In the genomic region with DNA sequence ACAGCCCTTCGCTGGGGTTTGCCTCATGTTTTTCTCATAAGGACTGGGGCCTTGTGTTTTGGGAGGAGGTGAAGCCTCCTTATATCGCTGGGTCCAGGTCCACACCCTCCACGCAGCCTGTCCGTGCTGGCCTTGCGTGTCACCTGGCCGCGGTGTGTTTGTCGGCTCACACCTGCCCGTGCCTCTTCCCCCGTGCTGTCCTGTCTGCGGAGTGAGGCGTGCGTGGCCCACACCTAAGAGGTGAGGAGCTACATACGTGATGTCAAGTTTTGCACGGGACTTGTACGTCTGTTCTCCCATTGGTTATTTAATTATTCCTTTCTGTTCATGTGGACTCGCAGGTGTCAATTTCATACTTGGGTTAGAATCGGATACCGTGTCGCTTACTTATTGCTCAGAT, we compare ENCODE assay signal across 18 cellular contexts. TPM values are rescaled to one million over a fixed set of nuclear protein-coding genes. Genes with fewer than 3 reads are reported as not detected.
DNase-seq lines count a peak whose midpoint lies in the region; ATAC-seq, FAIRE-seq and TF ChIP-seq lines count a peak whose summit lies in the region.
"Had no signal": no experiment of that assay in that cellular context is flagged by ENCODE, and none has a peak within 500 bp of the region (broad histone marks: within the 10 kb centered on the region; RNA-seq: fewer than 3 reads in every experiment).

No MANE protein-coding gene starts in this region.

- FAIRE-seq in bronchial epithelial cell (lab: Jason Lieb, UNC): peak; percentile 75
- FAIRE-seq: G401.6, GM12892, GM19239 had no signal

- H3K4me1 ChIP-seq in HEK293 (ENCODE audit: control insufficient read depth, insufficient read depth, low read length) (no peaks in the 10 kb centered on the region), IMR-90 (ENCODE audit: control insufficient read depth, insufficient read depth, low read length) (no peaks in the 10 kb centered on the region), neural progenitor cell (no peaks in the 10 kb centered on the region), testis (no peaks in the 10 kb centered on the region)
- H3K4me1 ChIP-seq: Caco-2 had no signal

- no peak overlapping the region for H2AK5ac ChIP-seq in IMR-90 (ENCODE audit: low read depth, low read length)

- no peak overlapping the region for H2BK20ac ChIP-seq in IMR-90 (ENCODE audit: low read depth, low read length)

- no peaks in the 10 kb centered on the region for H3K9me1 ChIP-seq in IMR-90 (ENCODE audit: insufficient read depth, low read length)

- H3K4me1 Mint-ChIP-seq in neural progenitor cell: peaks cover 4% of the 10 kb centered on the region
- H3K4me1 Mint-ChIP-seq: H9 had no signal

- H3F3A ChIP-seq in neural progenitor cell (ENCODE audit: low read depth): no peaks in the 10 kb centered on the region

- H3K4me3 ChIP-seq in HEK293 (ENCODE audit: low read depth, low read length) (no peak overlapping the region), IMR-90 (ENCODE audit: insufficient read depth, low read depth, low read length) (no peak overlapping the region), bronchial epithelial cell (ENCODE audit: low read depth, low read length) (no peak overlapping the region), neural progenitor cell (no peak overlapping the region), testis (no peak overlapping the region)
- H3K4me3 ChIP-seq: GM23248 had no signal

- H2AK9ac ChIP-seq in IMR-90 (replicated peaks; ENCODE audit: low read depth, low read length, poor library complexity): peak overlapping the region; percentile 28

- no peak for TF ChIP-seq POLR2A in IMR-90 (IDR thresholded peaks at IDR 0.05; ENCODE audit: low read depth, low read length)
- no peak for TF ChIP-seq POLR2A in testis (IDR thresholded peaks at IDR 0.05)

- peaks cover 20% of the 10 kb centered on the region for H3K36me3 Mint-ChIP-seq in neural progenitor cell

- no peak overlapping the region for H3K27ac Mint-ChIP-seq in neural progenitor cell
- H3K27ac Mint-ChIP-seq: CD4-positive, alpha-beta memory T cell; H9; HFFc6 had no signal

- no peak overlapping the region for H4K91ac ChIP-seq in IMR-90 (ENCODE audit: insufficient read depth, low read depth, low read length)

- H3K79me2 ChIP-seq in neural progenitor cell (ENCODE audit: low read depth): peaks cover 17% of the 10 kb centered on the region

- H3K9me3 Mint-ChIP-seq in neural progenitor cell: peaks cover 47% of the 10 kb centered on the region

- H3K9ac ChIP-seq in IMR-90 (ENCODE audit: low read depth, low read length): no peak overlapping the region
- no peak overlapping the region for H3K9ac ChIP-seq in neural progenitor cell
- H3K9ac ChIP-seq: GM23248 had no signal

- no peak overlapping the region for H2BK120ac ChIP-seq in IMR-90 (ENCODE audit: low read depth, low read length)

- H3K36me3 ChIP-seq in HEK293 (ENCODE audit: control insufficient read depth in 2 of 2, insufficient read depth in 1 of 2, low read length in 2 of 2) (peaks cover 0 to 14% of the 10 kb centered on the region in 2 experiments; a peak in 1 of 3 replicates), IMR-90 (ENCODE audit: control insufficient read depth, insufficient read depth, low read length) (no peaks in the 10 kb centered on the region), bronchial epithelial cell (ENCODE audit: control insufficient read depth, insufficient read depth, low read length) (peaks cover 3% of the 10 kb centered on the region), neural progenitor cell (no peaks in the 10 kb centered on the region), testis (ENCODE audit: low read depth, missing control alignments) (no peaks in the 10 kb centered on the region)

- H2BK15ac ChIP-seq in IMR-90 (ENCODE audit: low read depth, low read length): no peak overlapping the region

- H3K4ac ChIP-seq in IMR-90 (ENCODE audit: low read depth, low read length): no peak overlapping the region

- H3K27me3 Mint-ChIP-seq in neural progenitor cell (ENCODE audit: insufficient read depth, low read depth): peaks cover 10% of the 10 kb centered on the region
- H3K27me3 Mint-ChIP-seq: CD4-positive, alpha-beta memory T cell had no signal

- no peak overlapping the region for H3K23ac ChIP-seq in IMR-90 (ENCODE audit: low read depth, low read length)

- in situ Hi-C loops in IMR-90 (cut with MboI; ENCODE audit: low sequenced_read_pairs): no loop called here

- H3K14ac ChIP-seq in IMR-90 (replicated peaks; ENCODE audit: low read depth, low read length): no peak overlapping the region

- no peaks in the 10 kb centered on the region; the same call in 1 of the 2 replicates for H3K27me3 ChIP-seq in IMR-90 (ENCODE audit: control insufficient read depth, insufficient read depth, low read length)
- H3K27me3 ChIP-seq in bronchial epithelial cell (ENCODE audit: control insufficient read depth, insufficient read depth, low read length): no peaks in the 10 kb centered on the region
- no peaks in the 10 kb centered on the region for H3K27me3 ChIP-seq in neural progenitor cell
- no peaks in the 10 kb centered on the region for H3K27me3 ChIP-seq in testis

- H3K56ac ChIP-seq in IMR-90 (ENCODE audit: extremely low read depth, insufficient read depth, low read length): no peak overlapping the region

- H3K27ac ChIP-seq in HEK293 (ENCODE audit: extremely low read depth, low read depth, low read length) (no peak overlapping the region), IMR-90 (ENCODE audit: insufficient read depth, low read length) (no peak overlapping the region), neural progenitor cell (no peak overlapping the region), testis (no peak overlapping the region)
- H3K27ac ChIP-seq: GM23248 had no signal

- H2BK5ac ChIP-seq in IMR-90 (ENCODE audit: low read depth, low read length, poor library complexity, severe bottlenecking): no peak overlapping the region

- TF ChIP-seq RAD21 in IMR-90 (IDR thresholded peaks at IDR 0.05; ENCODE audit: low read length): no peak

- BruUV-seq in IMR-90 (replicated peaks; lab: Mats Ljungman, UMichigan): no TSS peak

- no peak overlapping the region for H3K18ac ChIP-seq in IMR-90 (ENCODE audit: low read depth, low read length)

- TF ChIP-seq CTCF in HEK293 (tag by site-specific recombination; IDR thresholded peaks at IDR 0.05) (no peak), IMR-90 (conservative IDR thresholded peaks at IDR 0.05; ENCODE audit: low read depth, low read length) (no peak), bronchial epithelial cell (IDR thresholded peaks at IDR 0.05; ENCODE audit: insufficient read depth, low read length, severe bottlenecking) (no peak), neural progenitor cell (IDR thresholded peaks at IDR 0.05) (no peak), testis (IDR thresholded peaks at IDR 0.05) (no peak)

- dilution Hi-C loops in IMR-90 (cut with HindIII; ENCODE audit: low sequenced_read_pairs, unreplicated experiment): no loop called here

- POLR2A ChIA-PET in HEK293 (lab: Yijun Ruan, JAX): no interaction called here
- POLR2A ChIA-PET in IMR-90 (lab: Charles Lee; ENCODE audit: unreplicated experiment): no interaction called here

- intact Hi-C loops in IMR-90 (cut with micrococcal nuclease) (no loop called here), testis (cut with DNase I; ENCODE audit: low total_unique reads) (no loop called here)

- no peaks in the 10 kb centered on the region for H3K9me3 ChIP-seq in HEK293 (ENCODE audit: control insufficient read depth, insufficient read depth, low read depth, low read length)
- peaks cover 36% of the 10 kb centered on the region for H3K9me3 ChIP-seq in IMR-90 (ENCODE audit: control insufficient read depth, insufficient read depth, low read length)
- peaks cover 6% of the 10 kb centered on the region for H3K9me3 ChIP-seq in neural progenitor cell (ENCODE audit: low read depth)
- H3K9me3 ChIP-seq in testis: no peaks in the 10 kb centered on the region

- no peak overlapping the region for H4K8ac ChIP-seq in IMR-90 (ENCODE audit: low read depth in 2 of 2, low read length in 2 of 2)

- CTCF ChIA-PET in HEK293 (lab: Yijun Ruan, JAX): interaction anchor here (1.0 kb wide), 1 partner anchor 93 kb away, joined by 3 read pairs; no protein-coding TSS in a partner anchor
- CTCF ChIA-PET in IMR-90 (lab: Yijun Ruan, JAX): no interaction called here

- H2AFZ ChIP-seq in IMR-90 (replicated peaks; ENCODE audit: low read length, poor library complexity) (peak overlapping the region; percentile 33), neural progenitor cell (replicated peaks) (no peak overlapping the region)
- H2AFZ ChIP-seq: GM23248 had no signal

- no peak for DNase-seq in IMR-90
- DNase-seq in bronchial epithelial cell (ENCODE audit: low read depth): no peak
- no peak for DNase-seq in neural progenitor cell (ENCODE audit: low spot score)
- DNase-seq in testis: no peak
- DNase-seq: C1 segment of cervical spinal cord; Caco-2; CD4-positive, alpha-beta memory T cell; DMS153; DND-41; GM23248; H9; HFFc6 had no signal

- H3K4me2 ChIP-seq in IMR-90 (ENCODE audit: low read depth, low read length) (no peak overlapping the region), neural progenitor cell (no peak overlapping the region)

- WGBS in IMR-90 (ENCODE audit: extremely low coverage in 2 of 2, insufficient read length in 1 of 2), 2 experiments: 90% methylated on average over 17 of the region's 20 CpGs; no CpG with 5 or more reads in 1 of the 2 experiments
- WGBS in testis, 2 donors: 97 to 99% methylated on average over 19 to 20 of the region's 20 CpGs

- H4K5ac ChIP-seq in IMR-90 (ENCODE audit: low read depth, low read length): no peak overlapping the region

- ATAC-seq in IMR-90 (ENCODE audit: low read depth) (no peak), HG03571 (IDR thresholded peaks at IDR 0.05; ENCODE audit: unreplicated experiment) (no peak)
- ATAC-seq: HCT116 had no signal

- H4K20me1 ChIP-seq in IMR-90 (ENCODE audit: insufficient read depth, low read length): no peaks in the 10 kb centered on the region
- H4K20me1 ChIP-seq in neural progenitor cell (ENCODE audit: low read depth): peaks cover 4% of the 10 kb centered on the region

- no peak overlapping the region for H3K4me3 Mint-ChIP-seq in neural progenitor cell
- H3K4me3 Mint-ChIP-seq: CD4-positive, alpha-beta memory T cell; H9; HFFc6 had no signal

- no peaks in the 10 kb centered on the region for H3K79me1 ChIP-seq in IMR-90 (ENCODE audit: low read depth in 1 of 2, low read length in 2 of 2)

TF ChIP-seq in HEK293, 187 proteins besides CTCF, POLR2A, EP300 and RAD21 (continues in another document):
- peak; percentile 64 for TF ChIP-seq ZNF133 (tag by site-specific recombination; IDR thresholded peaks at IDR 0.05)

TF ChIP-seq in IMR-90, 13 proteins besides CTCF, POLR2A, EP300 and RAD21 (continues in another document):
- TF ChIP-seq MXI1 (IDR thresholded peaks at IDR 0.05; ENCODE audit: borderline replicate concordance, low read depth, low read length): no peak

RNA-seq across cellular contexts. Expression of gene PRKCZ, which starts 30.7 kb away (rescaled TPM):
- total RNA-seq in IMR-90 (2012; rRNA removed) (2.0 and 2.8 TPM in 2 replicates), bronchial epithelial cell (34.6 and 38.4 TPM in 2 replicates), neural progenitor cell (ENCODE audit: low replicate concordance) (33.4 and 47.2 TPM in 2 replicates), testis (100 to 1,000 TPM in 1 of 2 donors, 10 to 100 TPM in 1; 86.4 to 123 TPM)
- polyA plus RNA-seq in IMR-90 (2012; rRNA removed) (3.5 and 4.4 TPM in 2 replicates), testis (ENCODE audit: insufficient read depth, low read depth, low replicate concordance) (142 TPM)
- 3.8 and 4.0 TPM in 2 replicates for polyA plus RNA-seq in IMR-90 (2012; cell fraction: cytosol; rRNA removed)
- 5.9 and 7.4 TPM in 2 replicates for polyA plus RNA-seq in IMR-90 (2012; cell fraction: nucleus; rRNA removed; ENCODE audit: low replicate concordance)
